Comparison of ENCODE assay signal across 1 cellular context in genomic region chr15:98647026-98647773, GRCh38.
TF ChIP-seq lines count a peak whose summit lies in the region.

No MANE protein-coding gene starts in this region.

TF ChIP-seq in HepG2, 621 proteins besides CTCF, POLR2A, EP300 and RAD21 (continued from another document and continues in another):
- no peak for TF ChIP-seq ZBTB33 (CRISPR knock-in tag; IDR thresholded peaks at IDR 0.05)
- TF ChIP-seq ZNF460 (CRISPR knock-in tag; IDR thresholded peaks at IDR 0.05; ENCODE audit: borderline replicate concordance) = no peak; the same call in 1 of the 2 replicates
- no peak for TF ChIP-seq ZNF652 (CRISPR knock-in tag; IDR thresholded peaks at IDR 0.05; ENCODE audit: borderline replicate concordance, low read depth)
- no peak for TF ChIP-seq ZNF780A (CRISPR knock-in tag; IDR thresholded peaks at IDR 0.05)
- no peak for TF ChIP-seq ZNF383 (CRISPR knock-in tag; IDR thresholded peaks at IDR 0.05; ENCODE audit: borderline replicate concordance)
- no peak for TF ChIP-seq SRSF4 (IDR thresholded peaks at IDR 0.05; ENCODE audit: low read depth, low read length, poor library complexity, severe bottlenecking)
- TF ChIP-seq NFYC (CRISPR knock-in tag; IDR thresholded peaks at IDR 0.05) = no peak
- no peak for TF ChIP-seq ZKSCAN1 (IDR thresholded peaks at IDR 0.05; ENCODE audit: low read length)
- no peak for TF ChIP-seq ISL2 (CRISPR knock-in tag; IDR thresholded peaks at IDR 0.05)
- TF ChIP-seq, protein P1, sequence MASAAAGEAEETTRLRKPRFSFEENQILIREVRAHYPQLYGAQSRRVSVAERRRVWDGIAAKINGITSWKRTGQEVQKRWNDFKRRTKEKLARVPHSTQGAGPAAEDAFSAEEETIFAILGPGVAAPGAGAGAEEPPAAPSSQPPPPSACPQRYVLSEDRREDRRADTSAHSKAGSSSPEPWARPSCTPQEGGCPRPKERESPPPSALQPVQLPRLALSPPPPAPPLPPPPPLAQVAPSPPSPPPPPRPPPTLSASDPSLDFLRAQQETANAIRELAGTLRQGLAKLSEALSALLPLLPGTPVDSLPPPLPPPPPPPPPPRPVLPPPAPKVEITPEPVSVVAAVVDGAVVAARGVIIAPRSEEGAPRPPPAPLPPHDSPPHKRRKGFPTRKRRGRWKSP (CRISPR knock-in tag; IDR thresholded peaks at IDR 0.05) = no peak
- no peak for TF ChIP-seq ZNF557 (CRISPR knock-in tag; IDR thresholded peaks at IDR 0.05)
- TF ChIP-seq ZSCAN12 (CRISPR knock-in tag; IDR thresholded peaks at IDR 0.05) = peak; percentile 29; the same call in 1 of the 2 replicates
- TF ChIP-seq ZNF20 (CRISPR knock-in tag; IDR thresholded peaks at IDR 0.05) = no peak
- TF ChIP-seq ZSCAN30 (CRISPR knock-in tag; IDR thresholded peaks at IDR 0.05) = no peak
- TF ChIP-seq, protein P2, sequence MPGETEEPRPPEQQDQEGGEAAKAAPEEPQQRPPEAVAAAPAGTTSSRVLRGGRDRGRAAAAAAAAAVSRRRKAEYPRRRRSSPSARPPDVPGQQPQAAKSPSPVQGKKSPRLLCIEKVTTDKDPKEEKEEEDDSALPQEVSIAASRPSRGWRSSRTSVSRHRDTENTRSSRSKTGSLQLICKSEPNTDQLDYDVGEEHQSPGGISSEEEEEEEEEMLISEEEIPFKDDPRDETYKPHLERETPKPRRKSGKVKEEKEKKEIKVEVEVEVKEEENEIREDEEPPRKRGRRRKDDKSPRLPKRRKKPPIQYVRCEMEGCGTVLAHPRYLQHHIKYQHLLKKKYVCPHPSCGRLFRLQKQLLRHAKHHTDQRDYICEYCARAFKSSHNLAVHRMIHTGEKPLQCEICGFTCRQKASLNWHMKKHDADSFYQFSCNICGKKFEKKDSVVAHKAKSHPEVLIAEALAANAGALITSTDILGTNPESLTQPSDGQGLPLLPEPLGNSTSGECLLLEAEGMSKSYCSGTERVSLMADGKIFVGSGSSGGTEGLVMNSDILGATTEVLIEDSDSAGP (CRISPR knock-in tag; IDR thresholded peaks at IDR 0.05; ENCODE audit: borderline replicate concordance) = peak; percentile 72
- TF ChIP-seq POLR2AphosphoS5 (IDR thresholded peaks at IDR 0.05; ENCODE audit: low read depth, low read length) = no peak
- TF ChIP-seq THAP11 (CRISPR knock-in tag; IDR thresholded peaks at IDR 0.05) = 0 out of 2 replicates have a peak, but pooled peaks have one; percentile 41
- no peak for TF ChIP-seq ZNF530 (CRISPR knock-in tag; IDR thresholded peaks at IDR 0.05; ENCODE audit: low read depth)
- 0 out of 2 replicates have a peak, but pooled peaks have one; percentile 27 for TF ChIP-seq ZMYM3 (CRISPR knock-in tag; IDR thresholded peaks at IDR 0.05)
- no peak for TF ChIP-seq AKAP8 (CRISPR knock-in tag; IDR thresholded peaks at IDR 0.05)
- TF ChIP-seq MXD4 (CRISPR knock-in tag; IDR thresholded peaks at IDR 0.05) = peak; percentile 74
- TF ChIP-seq SNAPC4 (CRISPR knock-in tag; IDR thresholded peaks at IDR 0.05) = no peak
- TF ChIP-seq, protein P3, sequence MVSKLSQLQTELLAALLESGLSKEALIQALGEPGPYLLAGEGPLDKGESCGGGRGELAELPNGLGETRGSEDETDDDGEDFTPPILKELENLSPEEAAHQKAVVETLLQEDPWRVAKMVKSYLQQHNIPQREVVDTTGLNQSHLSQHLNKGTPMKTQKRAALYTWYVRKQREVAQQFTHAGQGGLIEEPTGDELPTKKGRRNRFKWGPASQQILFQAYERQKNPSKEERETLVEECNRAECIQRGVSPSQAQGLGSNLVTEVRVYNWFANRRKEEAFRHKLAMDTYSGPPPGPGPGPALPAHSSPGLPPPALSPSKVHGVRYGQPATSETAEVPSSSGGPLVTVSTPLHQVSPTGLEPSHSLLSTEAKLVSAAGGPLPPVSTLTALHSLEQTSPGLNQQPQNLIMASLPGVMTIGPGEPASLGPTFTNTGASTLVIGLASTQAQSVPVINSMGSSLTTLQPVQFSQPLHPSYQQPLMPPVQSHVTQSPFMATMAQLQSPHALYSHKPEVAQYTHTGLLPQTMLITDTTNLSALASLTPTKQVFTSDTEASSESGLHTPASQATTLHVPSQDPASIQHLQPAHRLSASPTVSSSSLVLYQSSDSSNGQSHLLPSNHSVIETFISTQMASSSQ (IDR thresholded peaks at IDR 0.05; ENCODE audit: low read depth) = no peak
- TF ChIP-seq, protein P3 (CRISPR knock-in tag; IDR thresholded peaks at IDR 0.05; ENCODE audit: borderline replicate concordance) = no peak
- TF ChIP-seq CREB1 (IDR thresholded peaks at IDR 0.05) = no peak
- no peak for TF ChIP-seq CREB1 (CRISPR knock-in tag; IDR thresholded peaks at IDR 0.05)
- peak; percentile 60; the same call in 1 of the 2 replicates for TF ChIP-seq FOXC1 (CRISPR knock-in tag; IDR thresholded peaks at IDR 0.05; ENCODE audit: borderline replicate concordance)
- TF ChIP-seq NFKB2 (CRISPR knock-in tag; IDR thresholded peaks at IDR 0.05; ENCODE audit: borderline replicate concordance) = no peak
- no peak for TF ChIP-seq XRCC5 (optimal IDR thresholded peaks at IDR 0.05; ENCODE audit: low read length)
- no peak for TF ChIP-seq MIXL1 (CRISPR knock-in tag; IDR thresholded peaks at IDR 0.05)
- no peak for TF ChIP-seq ZBTB42 (CRISPR knock-in tag; IDR thresholded peaks at IDR 0.05)
- TF ChIP-seq BORCS8-MEF2B (CRISPR knock-in tag; IDR thresholded peaks at IDR 0.05) = peak; percentile 86; the same call in 1 of the 2 replicates
- TF ChIP-seq NAIF1 (CRISPR knock-in tag; IDR thresholded peaks at IDR 0.05; ENCODE audit: borderline replicate concordance) = no peak
- TF ChIP-seq CERS6 (CRISPR knock-in tag; IDR thresholded peaks at IDR 0.05) = no peak
- peak; percentile 89; the same call in 1 of the 2 replicates for TF ChIP-seq ZFP82 (CRISPR knock-in tag; IDR thresholded peaks at IDR 0.05; ENCODE audit: borderline replicate concordance)
- TF ChIP-seq, protein P4, sequence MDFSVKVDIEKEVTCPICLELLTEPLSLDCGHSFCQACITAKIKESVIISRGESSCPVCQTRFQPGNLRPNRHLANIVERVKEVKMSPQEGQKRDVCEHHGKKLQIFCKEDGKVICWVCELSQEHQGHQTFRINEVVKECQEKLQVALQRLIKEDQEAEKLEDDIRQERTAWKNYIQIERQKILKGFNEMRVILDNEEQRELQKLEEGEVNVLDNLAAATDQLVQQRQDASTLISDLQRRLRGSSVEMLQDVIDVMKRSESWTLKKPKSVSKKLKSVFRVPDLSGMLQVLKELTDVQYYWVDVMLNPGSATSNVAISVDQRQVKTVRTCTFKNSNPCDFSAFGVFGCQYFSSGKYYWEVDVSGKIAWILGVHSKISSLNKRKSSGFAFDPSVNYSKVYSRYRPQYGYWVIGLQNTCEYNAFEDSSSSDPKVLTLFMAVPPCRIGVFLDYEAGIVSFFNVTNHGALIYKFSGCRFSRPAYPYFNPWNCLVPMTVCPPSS (IDR thresholded peaks at IDR 0.05) = no peak
- no peak for TF ChIP-seq ZNF577 (CRISPR knock-in tag; IDR thresholded peaks at IDR 0.05; ENCODE audit: borderline replicate concordance, low read depth)
- TF ChIP-seq, protein P5, sequence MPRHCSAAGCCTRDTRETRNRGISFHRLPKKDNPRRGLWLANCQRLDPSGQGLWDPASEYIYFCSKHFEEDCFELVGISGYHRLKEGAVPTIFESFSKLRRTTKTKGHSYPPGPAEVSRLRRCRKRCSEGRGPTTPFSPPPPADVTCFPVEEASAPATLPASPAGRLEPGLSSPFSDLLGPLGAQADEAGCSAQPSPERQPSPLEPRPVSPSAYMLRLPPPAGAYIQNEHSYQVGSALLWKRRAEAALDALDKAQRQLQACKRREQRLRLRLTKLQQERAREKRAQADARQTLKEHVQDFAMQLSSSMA (CRISPR knock-in tag; IDR thresholded peaks at IDR 0.05) = no peak
- TF ChIP-seq IKZF1 (IDR thresholded peaks at IDR 0.05) = no peak
- 0 out of 2 replicates have a peak, but pooled peaks have one; percentile 61 for TF ChIP-seq REPIN1 (CRISPR knock-in tag; IDR thresholded peaks at IDR 0.05; ENCODE audit: borderline replicate concordance, low read depth)
- no peak for TF ChIP-seq NFYB (CRISPR knock-in tag; IDR thresholded peaks at IDR 0.05)
- no peak for TF ChIP-seq ZUFSP (CRISPR knock-in tag; IDR thresholded peaks at IDR 0.05; ENCODE audit: borderline replicate concordance)
- no peak for TF ChIP-seq ZNF639 (CRISPR knock-in tag; conservative IDR thresholded peaks at IDR 0.05)
